25 cellular contexts compared by ENCODE assay signal in genomic region chr6:13164316-13164715, GRCh38.
"Had no signal": no experiment of that assay in that cellular context is flagged by ENCODE, and none has a peak within 500 bp of the region (broad histone marks: within the 10 kb centered on the region; RNA-seq: fewer than 3 reads in every experiment).

No MANE protein-coding gene starts in this region.

- H3K4me3 Mint-ChIP-seq: effector memory CD8-positive, alpha-beta T cell; memory B cell; naive B cell; nephron; neural progenitor cell; stimulated activated naive B cell treated with anti-CD40 and anti-IgM and Interleukin-4, amounts not matched to agents 10 μg/mL and 1 μg/mL and 100 μg/mL, for 72 hours; stimulated activated naive CD8-positive, alpha-beta T cell treated with anti-CD3 and anti-CD28 coated beads, Interleukin-15, Interleukin-2, amounts not matched to agents 100 ng/mL and 50 ng/mL, for 24 hours had no signal

- DNase-seq: dermis blood vessel endothelial cell; effector memory CD8-positive, alpha-beta T cell; erythroblast; esophagus squamous epithelium; foreskin melanocyte; head of caudate nucleus; mucosa of descending colon; naive B cell; right cardiac atrium; sigmoid colon; spleen; stimulated activated CD4-positive, alpha-beta T cell treated with anti-CD3 and anti-CD28 coated beads, Interleukin-2, amount 100 ng/mL, for 48 hours; stimulated activated naive B cell treated with anti-CD40 and anti-IgM and Interleukin-4, amounts not matched to agents 10 μg/mL and 1 μg/mL and 100 μg/mL, for 72 hours; upper lobe of left lung had no signal

- H3K36me3 ChIP-seq: esophagus squamous epithelium, neural progenitor cell, prostate gland, sigmoid colon, spleen, thoracic aorta, tibial nerve, upper lobe of left lung had no signal

- H3K36me3 Mint-ChIP-seq: memory B cell; naive B cell; neural progenitor cell; stimulated activated naive B cell treated with anti-CD40 and anti-IgM and Interleukin-4, amounts not matched to agents 10 μg/mL and 1 μg/mL and 100 μg/mL, for 72 hours had no signal

- ATAC-seq: effector memory CD8-positive, alpha-beta T cell; left lobe of liver; mucosa of descending colon; right cardiac atrium; stimulated activated naive B cell treated with anti-CD40 and anti-IgM and Interleukin-4, amounts not matched to agents 10 μg/mL and 1 μg/mL and 100 μg/mL, for 72 hours had no signal

- H3K4me1 ChIP-seq: esophagus squamous epithelium, neural progenitor cell, parathyroid adenoma, prostate gland, sigmoid colon, tibial nerve had no signal

- H3K9me3 ChIP-seq: esophagus squamous epithelium, mucosa of descending colon, prostate gland, sigmoid colon, spleen, thoracic aorta, tibial nerve, upper lobe of left lung had no signal

- H3K9me3 Mint-ChIP-seq: effector memory CD8-positive, alpha-beta T cell; memory B cell; naive B cell; nephron; neural progenitor cell; stimulated activated naive B cell treated with anti-CD40 and anti-IgM and Interleukin-4, amounts not matched to agents 10 μg/mL and 1 μg/mL and 100 μg/mL, for 72 hours; stimulated activated naive CD8-positive, alpha-beta T cell treated with anti-CD3 and anti-CD28 coated beads, Interleukin-15, Interleukin-2, amounts not matched to agents 100 ng/mL and 50 ng/mL, for 24 hours had no signal

- H3K4me3 ChIP-seq: coronary artery, esophagus squamous epithelium, lung, mucosa of descending colon, neural progenitor cell, prostate gland, sigmoid colon, spleen, thoracic aorta, tibial nerve, upper lobe of left lung had no signal

- H3K27me3 ChIP-seq: esophagus squamous epithelium, neural progenitor cell, sigmoid colon, spleen, tibial nerve, upper lobe of left lung had no signal

- H3K9ac ChIP-seq: neural progenitor cell, parathyroid adenoma had no signal

- H3K27ac ChIP-seq: coronary artery, esophagus squamous epithelium, neural progenitor cell, parathyroid adenoma, prostate gland, sigmoid colon, spleen, thoracic aorta, tibial nerve, upper lobe of left lung had no signal

- H3K27ac Mint-ChIP-seq: effector memory CD8-positive, alpha-beta T cell; memory B cell; naive B cell; nephron; neural progenitor cell; stimulated activated naive B cell treated with anti-CD40 and anti-IgM and Interleukin-4, amounts not matched to agents 10 μg/mL and 1 μg/mL and 100 μg/mL, for 72 hours; stimulated activated naive CD8-positive, alpha-beta T cell treated with anti-CD3 and anti-CD28 coated beads, Interleukin-15, Interleukin-2, amounts not matched to agents 100 ng/mL and 50 ng/mL, for 24 hours had no signal
